26 cellular contexts compared by ENCODE assay signal in the genomic region with DNA sequence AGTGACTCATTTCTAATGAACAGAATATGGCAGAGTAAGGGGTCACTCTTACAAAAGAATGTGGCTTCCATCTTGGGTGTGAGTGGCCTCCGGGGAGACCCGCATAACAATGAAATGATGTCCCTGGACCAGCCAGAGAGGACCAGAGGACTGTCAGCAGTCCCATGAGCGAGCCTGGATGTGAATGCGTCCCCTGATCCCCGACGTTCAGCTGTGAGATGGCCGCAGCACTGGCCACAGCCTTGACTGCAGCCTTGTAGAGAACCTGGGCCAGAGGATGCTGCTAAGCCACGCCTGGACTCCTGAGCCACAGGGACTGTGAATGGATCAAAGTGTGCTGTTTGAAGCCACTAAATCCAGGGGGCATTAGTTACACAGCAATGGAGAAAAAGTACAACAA. TPM values are rescaled to one million over a fixed set of nuclear protein-coding genes. Genes with fewer than 3 reads are reported as not detected.
"Had no signal": no experiment of that assay in that cellular context is flagged by ENCODE, and none has a peak within 500 bp of the region (broad histone marks: within the 10 kb centered on the region; RNA-seq: fewer than 3 reads in every experiment).

No MANE protein-coding gene starts in this region.

- H3K36me3 Mint-ChIP-seq: activated CD4-positive, alpha-beta memory T cell treated with anti-CD3 and anti-CD28 coated beads for 36 hours; activated naive CD4-positive, alpha-beta T cell treated with anti-CD3 and anti-CD28 coated beads, Interleukin-2, amount 50 U/mL, for 72 hours had no signal

- H3K27ac ChIP-seq: brain microvascular endothelial cell, cardiac muscle cell, SJSA1 had no signal

- H3K4me3 ChIP-seq: cardiac muscle cell, SJSA1 had no signal

- H3K27me3 Mint-ChIP-seq: activated B cell treated with CpG ODN at 0.5 μM for 24 hours; activated CD4-positive, alpha-beta memory T cell treated with anti-CD3 and anti-CD28 coated beads for 36 hours; activated CD4-positive, alpha-beta T cell treated with anti-CD3 and anti-CD28 coated beads, Interleukin-2, amount 10 ng/mL, durations not matched to agents 7 days and 5 days; activated naive CD8-positive, alpha-beta T cell treated with anti-CD3 and anti-CD28 coated beads, Interleukin-2, amount 50 U/mL, for 24 hours; T-helper 17 cell had no signal

- DNase-seq: activated B cell treated with CpG ODN at 0.5 μM for 24 hours; activated CD4-positive, alpha-beta memory T cell treated with anti-CD3 and anti-CD28 coated beads for 36 hours; activated CD4-positive, alpha-beta T cell treated with anti-CD3 and anti-CD28 coated beads for 1 hour; activated CD4-positive, alpha-beta T cell treated with anti-CD3 and anti-CD28 coated beads, Interleukin-2, amount 10 ng/mL, durations not matched to agents 7 days and 5 days; activated CD8-positive, alpha-beta memory T cell treated with anti-CD3 and anti-CD28 coated beads for 24 hours; activated effector memory CD4-positive, alpha-beta T cell treated with anti-CD3 and anti-CD28 coated beads, Interleukin-2, amount 50 U/mL, for 16 hours; activated naive CD4-positive, alpha-beta T cell treated with Interleukin-2 at 50 U/mL for 16 hours; activated naive CD8-positive, alpha-beta T cell treated with anti-CD3 and anti-CD28 coated beads, Interleukin-2, amount 50 U/mL, for 24 hours; activated T-cell treated with anti-CD3 and anti-CD28 coated beads, Interleukin-2, amount 50 U/mL, for 4 hours; amniotic stem cell; brain microvascular endothelial cell; MM.1S; NCI-H1105 treated with DMSO at 0.1 percent for 48 hours; NCI-H1436 treated with DMSO at 0.1 percent for 48 hours; NCI-H187; NCI-H2081; NCI-H446; NCI-H524; PC-3; T-helper 17 cell; T-helper 9 cell had no signal

- H3K27ac Mint-ChIP-seq: activated B cell treated with CpG ODN at 0.5 μM for 24 hours; activated CD4-positive, alpha-beta memory T cell treated with anti-CD3 and anti-CD28 coated beads for 36 hours; activated CD4-positive, alpha-beta T cell treated with anti-CD3 and anti-CD28 coated beads, Interleukin-2, amount 10 ng/mL, durations not matched to agents 7 days and 5 days; activated naive CD4-positive, alpha-beta T cell treated with anti-CD3 and anti-CD28 coated beads, Interleukin-2, amount 50 U/mL, for 72 hours; activated naive CD8-positive, alpha-beta T cell treated with anti-CD3 and anti-CD28 coated beads, Interleukin-2, amount 50 U/mL, for 24 hours; T-helper 17 cell had no signal

- ATAC-seq: activated naive CD4-positive, alpha-beta T cell treated with anti-CD3 and anti-CD28 coated beads, Interleukin-2, amount 50 U/mL, for 72 hours; activated naive CD8-positive, alpha-beta T cell treated with anti-CD3 and anti-CD28 coated beads, Interleukin-2, amount 50 U/mL, for 24 hours; activated T-cell treated with anti-CD3 and anti-CD28 coated beads, Interleukin-2, amount 50 U/mL, for 4 hours; PC-3; T-helper 17 cell had no signal

- FAIRE-seq: astrocyte, RCC 7860 had no signal

- H3K4me3 Mint-ChIP-seq: activated B cell treated with CpG ODN at 0.5 μM for 24 hours; activated CD4-positive, alpha-beta memory T cell treated with anti-CD3 and anti-CD28 coated beads for 36 hours; activated CD4-positive, alpha-beta T cell treated with anti-CD3 and anti-CD28 coated beads, Interleukin-2, amount 10 ng/mL, durations not matched to agents 7 days and 5 days; activated naive CD8-positive, alpha-beta T cell treated with anti-CD3 and anti-CD28 coated beads, Interleukin-2, amount 50 U/mL, for 24 hours; activated T-cell treated with anti-CD3 and anti-CD28 coated beads, Interleukin-2, amount 50 U/mL, for 4 hours; T-helper 17 cell had no signal

- H3K9me3 ChIP-seq: SJSA1 had no signal

- H3K9me3 Mint-ChIP-seq: activated CD4-positive, alpha-beta memory T cell treated with anti-CD3 and anti-CD28 coated beads for 36 hours had no signal

- H3K27me3 ChIP-seq: brain microvascular endothelial cell, cardiac muscle cell, SJSA1 had no signal

- H3K4me1 Mint-ChIP-seq: activated B cell treated with CpG ODN at 0.5 μM for 24 hours; activated CD4-positive, alpha-beta T cell treated with anti-CD3 and anti-CD28 coated beads, Interleukin-2, amount 10 ng/mL, durations not matched to agents 7 days and 5 days; activated naive CD8-positive, alpha-beta T cell treated with anti-CD3 and anti-CD28 coated beads, Interleukin-2, amount 50 U/mL, for 24 hours; T-helper 17 cell had no signal

- H3K36me3 ChIP-seq: brain microvascular endothelial cell, cardiac muscle cell, SJSA1 had no signal

RNA-seq across cellular contexts. Expression of a gene that starts 53.8 kb away (rescaled TPM):
- total RNA-seq: activated B cell treated with CpG ODN at 0.5 μM for 24 hours; activated CD4-positive, alpha-beta memory T cell treated with anti-CD3 and anti-CD28 coated beads for 36 hours; activated CD4-positive, alpha-beta T cell treated with anti-CD3 and anti-CD28 coated beads, Interleukin-2, amount 10 ng/mL, durations not matched to agents 7 days and 5 days; activated naive CD4-positive, alpha-beta T cell treated with anti-CD3 and anti-CD28 coated beads, Interleukin-2, amount 50 U/mL, for 72 hours; activated T-cell treated with anti-CD3 and anti-CD28 coated beads, Interleukin-2, amount 50 U/mL, for 4 hours; PC-3; T-helper 17 cell had no signal
